Comparison of ENCODE assay signal across 19 cellular contexts in genomic region chr10:100683004-100683403, GRCh38.
DNase-seq lines count a peak whose midpoint lies in the region; ATAC-seq and TF ChIP-seq lines count a peak whose summit lies in the region.
"Had no signal": no experiment of that assay in that cellular context is flagged by ENCODE, and none has a peak within 500 bp of the region (broad histone marks: within the 10 kb centered on the region; RNA-seq: fewer than 3 reads in every experiment).

No MANE protein-coding gene starts in this region.

- H3K36me3 Mint-ChIP-seq in glutamatergic neuron (ENCODE audit: unreplicated experiment): peaks cover 5% of the 10 kb centered on the region
- H3K36me3 Mint-ChIP-seq: CD4-positive, alpha-beta memory T cell had no signal

- no peaks in the 10 kb centered on the region for H3K36me3 ChIP-seq in BLaER1 treated with 17β-estradiol and CSF1 and Interleukin-3, amounts not matched to agents 10 nM and 100 nM
- H3K36me3 ChIP-seq in HEK293 (ENCODE audit: control insufficient read depth in 2 of 2, insufficient read depth in 1 of 2, low read length in 2 of 2): no peaks in the 10 kb centered on the region

- H3K4me1 Mint-ChIP-seq in glutamatergic neuron (ENCODE audit: low read depth, unreplicated experiment): peaks cover 32% of the 10 kb centered on the region

- H3K9me3 ChIP-seq in BLaER1 treated with 17β-estradiol and CSF1 and Interleukin-3, amounts not matched to agents 10 nM and 100 nM (replicated peaks in 1 of 11): no peaks in the 10 kb centered on the region
- no peaks in the 10 kb centered on the region for H3K9me3 ChIP-seq in HEK293 (ENCODE audit: control insufficient read depth, insufficient read depth, low read depth, low read length)
- H3K9me3 ChIP-seq: SK-N-SH had no signal

- H3K4me3 Mint-ChIP-seq in glutamatergic neuron (ENCODE audit: unreplicated experiment): peak overlapping the region; percentile 27
- H3K4me3 Mint-ChIP-seq: CD4-positive, alpha-beta memory T cell; HFFc6 had no signal

- H3K27ac ChIP-seq in BLaER1 treated with 17β-estradiol and CSF1 and Interleukin-3, amounts not matched to agents 10 nM and 100 nM: no peak overlapping the region
- no peak overlapping the region for H3K27ac ChIP-seq in HEK293 (ENCODE audit: extremely low read depth, low read depth, low read length)
- no peak overlapping the region for H3K27ac ChIP-seq in substantia nigra (ENCODE audit: low read depth, low read length, poor library complexity, severe bottlenecking)
- H3K27ac ChIP-seq: RWPE1 had no signal

- peak overlapping the region; percentile 48 for H3K27ac Mint-ChIP-seq in glutamatergic neuron (ENCODE audit: unreplicated experiment)
- H3K27ac Mint-ChIP-seq: HFFc6 had no signal

- POLR2A ChIA-PET in HEK293 (lab: Yijun Ruan, JAX): interaction anchor here (0.8 kb wide), 1 partner anchor 11 kb away, joined by 3 read pairs; no protein-coding TSS in a partner anchor

- H3K9me3 Mint-ChIP-seq in glutamatergic neuron (ENCODE audit: unreplicated experiment): peaks cover 10% of the 10 kb centered on the region
- H3K9me3 Mint-ChIP-seq: HFFc6 had no signal

- H4K20me1 ChIP-seq in BLaER1 treated with 17β-estradiol and CSF1 and Interleukin-3, amounts not matched to agents 10 nM and 100 nM: peaks cover 0 to 15% (median 0%) of the 10 kb centered on the region in 11 experiments; a peak in 8 of 22 replicates

- H3K4me3 ChIP-seq in BLaER1 treated with 17β-estradiol and CSF1 and Interleukin-3, amounts not matched to agents 10 nM and 100 nM: no peak overlapping the region
- no peak overlapping the region for H3K4me3 ChIP-seq in HEK293 (ENCODE audit: low read depth, low read length)

- peaks cover 13% of the 10 kb centered on the region for H3K27me3 Mint-ChIP-seq in glutamatergic neuron (ENCODE audit: unreplicated experiment)

- no peak overlapping the region for H3K9ac ChIP-seq in BLaER1 treated with 17β-estradiol and CSF1 and Interleukin-3, amounts not matched to agents 10 nM and 100 nM
- H3K9ac ChIP-seq: SK-N-SH had no signal

- ATAC-seq in HG02610 (IDR thresholded peaks at IDR 0.05; ENCODE audit: unreplicated experiment): no peak

- H3K27me3 ChIP-seq in BLaER1 treated with 17β-estradiol and CSF1 and Interleukin-3, amounts not matched to agents 10 nM and 100 nM: peaks cover 53 to 97% (median 86%) of the 10 kb centered on the region in 11 experiments

- H3K4me1 ChIP-seq in BLaER1 treated with 17β-estradiol and CSF1 and Interleukin-3, amounts not matched to agents 10 nM and 100 nM: peaks cover 5 to 44% (median 28%) of the 10 kb centered on the region in 10 experiments; a peak in 19 of 20 replicates
- H3K4me1 ChIP-seq in HEK293 (ENCODE audit: control insufficient read depth, insufficient read depth, low read length): 0 out of 2 replicates have a peak, but pooled peaks cover 5% of the 10 kb centered on the region

- peak overlapping the region in 10 of 11 experiments; percentile 24 to 90 (median 80); a peak in 19 of 22 replicates for H3K4me2 ChIP-seq in BLaER1 treated with 17β-estradiol and CSF1 and Interleukin-3, amounts not matched to agents 10 nM and 100 nM
- H3K4me2 ChIP-seq: SK-N-SH had no signal

- TF ChIP-seq CTCF in HEK293 (tag by site-specific recombination; IDR thresholded peaks at IDR 0.05) (no peak), glutamatergic neuron (IDR thresholded peaks at IDR 0.05; ENCODE audit: partially characterized antibody, unreplicated experiment) (no peak)

- CTCF ChIA-PET in HEK293 (lab: Yijun Ruan, JAX): interaction anchor here (1.1 to 1.4 kb wide), 3 partner anchors 11 to 189 kb away, joined by 3 to 5 read pairs (median 4); no protein-coding TSS in a partner anchor

- DNase-seq in NCI-H2171 (lab: John Stamatoyannopoulos, UW) (peak; percentile 25), glutamatergic neuron (no peak), substantia nigra (lab: John Stamatoyannopoulos, UW) (no peak), NCI-H2107 treated with DMSO at 0.1 percent for 48 hours (lab: John Stamatoyannopoulos, UW; ENCODE audit: unreplicated experiment) (no peak)
- DNase-seq: CD4-positive, alpha-beta memory T cell; HFFc6; KG1; NCI-H1092 treated with DMSO at 0.1 percent for 48 hours; NCI-H187; NCI-H2107; NCI-H226; NCI-H510A treated with DMSO at 0.1 percent for 48 hours; SIG-M5; T-helper 2 cell had no signal

TF ChIP-seq in HEK293, 187 proteins besides CTCF, POLR2A, EP300 and RAD21 (continues in another document):
- peak; percentile 91 for TF ChIP-seq ZFHX2 (tag by site-specific recombination; conservative IDR thresholded peaks at IDR 0.05)
- TF ChIP-seq ZNF114 (tag by site-specific recombination; IDR thresholded peaks at IDR 0.05): no peak
- TF ChIP-seq ZNF148 (tag by site-specific recombination; IDR thresholded peaks at IDR 0.05; ENCODE audit: borderline replicate concordance): no peak
- 0 out of 2 replicates have a peak, but pooled peaks have one; percentile 16 for TF ChIP-seq PRDM10 (tag by site-specific recombination; IDR thresholded peaks at IDR 0.05)
- TF ChIP-seq ZBTB10 (tag by site-specific recombination; IDR thresholded peaks at IDR 0.05): no peak
- TF ChIP-seq ZNF473 (tag by site-specific recombination; IDR thresholded peaks at IDR 0.05): no peak
- no peak for TF ChIP-seq ZNF239 (tag by site-specific recombination; IDR thresholded peaks at IDR 0.05)
- no peak for TF ChIP-seq ZBTB21 (tag by site-specific recombination; IDR thresholded peaks at IDR 0.05)
